10 cellular contexts compared by ENCODE assay signal in genomic region chr1:181936269-181936668, GRCh38.
DNase-seq lines count a peak whose midpoint lies in the region; ATAC-seq and TF ChIP-seq lines count a peak whose summit lies in the region.
"Had no signal": no experiment of that assay in that cellular context is flagged by ENCODE, and none has a peak within 500 bp of the region (broad histone marks: within the 10 kb centered on the region; RNA-seq: fewer than 3 reads in every experiment).

No MANE protein-coding gene starts in this region.

- CTCF ChIA-PET in activated CD8-positive, alpha-beta T cell treated with anti-CD3 and anti-CD28 coated beads for 36 hours (lab: Charles Lee), result interaction anchor here (0.6 to 1.8 kb wide), 12 partner anchors 9 to 748 kb away, joined by 3 to 12 read pairs (median 4); no protein-coding TSS in a partner anchor
- CTCF ChIA-PET in activated CD8-positive, alpha-beta T cell treated with anti-CD3 and anti-CD28 coated beads, Interleukin-2, amount 10 ng/mL, durations not matched to agents 7 days and 5 days (lab: Charles Lee), result interaction anchor here (0.8 to 5.1 kb wide), 13 partner anchors 9 to 541 kb away, joined by 3 to 45 read pairs (median 6); partner anchors contain the start of gene CACNA1E

- TF ChIP-seq EP300 in tibial nerve (IDR thresholded peaks at IDR 0.05), result no peak
- TF ChIP-seq EP300 in gastroesophageal sphincter (IDR thresholded peaks at IDR 0.05), result no peak
- TF ChIP-seq EP300 in sigmoid colon (IDR thresholded peaks at IDR 0.05), result no peak

- H3K9me3 ChIP-seq in tibial nerve (no peaks in the 10 kb centered on the region), gastroesophageal sphincter (no peaks in the 10 kb centered on the region), sigmoid colon (no peaks in the 10 kb centered on the region)

- peaks cover 5% of the 10 kb centered on the region for H3K4me1 Mint-ChIP-seq in activated CD8-positive, alpha-beta T cell treated with anti-CD3 and anti-CD28 coated beads for 36 hours (ENCODE audit: low read depth)
- H3K4me1 Mint-ChIP-seq in activated CD8-positive, alpha-beta T cell treated with anti-CD3 and anti-CD28 coated beads, Interleukin-2, amount 10 ng/mL, durations not matched to agents 7 days and 5 days (ENCODE audit: low read depth), result no peaks in the 10 kb centered on the region
- no peaks in the 10 kb centered on the region for H3K4me1 Mint-ChIP-seq in stimulated activated effector memory CD8-positive, alpha-beta T cell treated with anti-CD3 and anti-CD28 coated beads, Interleukin-12 subunit alpha, Interleukin-12 subunit beta, amount 100 ng/mL, for 72 hours

- H3K27me3 ChIP-seq in tibial nerve, result no peaks in the 10 kb centered on the region
- no peaks in the 10 kb centered on the region for H3K27me3 ChIP-seq in gastroesophageal sphincter
- H3K27me3 ChIP-seq in sigmoid colon, result no peaks in the 10 kb centered on the region

- H3K36me3 Mint-ChIP-seq in activated CD8-positive, alpha-beta T cell treated with anti-CD3 and anti-CD28 coated beads for 36 hours (ENCODE audit: low read depth), result no peaks in the 10 kb centered on the region
- no peaks in the 10 kb centered on the region for H3K36me3 Mint-ChIP-seq in activated CD8-positive, alpha-beta T cell treated with anti-CD3 and anti-CD28 coated beads, Interleukin-2, amount 10 ng/mL, durations not matched to agents 7 days and 5 days (ENCODE audit: low read depth)
- H3K36me3 Mint-ChIP-seq in stimulated activated effector memory CD8-positive, alpha-beta T cell treated with anti-CD3 and anti-CD28 coated beads, Interleukin-12 subunit alpha, Interleukin-12 subunit beta, amount 100 ng/mL, for 72 hours, result no peaks in the 10 kb centered on the region

- ATAC-seq in activated CD8-positive, alpha-beta T cell treated with anti-CD3 and anti-CD28 coated beads for 36 hours, result peak; percentile 76
- ATAC-seq in activated CD8-positive, alpha-beta T cell treated with anti-CD3 and anti-CD28 coated beads, Interleukin-2, amount 10 ng/mL, durations not matched to agents 7 days and 5 days, result no peak
- peak; percentile 34 for ATAC-seq in GM21529 (IDR thresholded peaks at IDR 0.05; ENCODE audit: unreplicated experiment)
- ATAC-seq in HG03139 (IDR thresholded peaks at IDR 0.05; ENCODE audit: unreplicated experiment), result peak; percentile 25
- ATAC-seq in stimulated activated effector memory CD8-positive, alpha-beta T cell treated with anti-CD3 and anti-CD28 coated beads, Interleukin-12 subunit alpha, Interleukin-12 subunit beta, amount 100 ng/mL, for 72 hours, result peak; percentile 77
- no peak for ATAC-seq in gastroesophageal sphincter

- WGBS in tibial nerve, 2 donors, result 94 to 95% methylated on average over 2 of the region's 2 CpGs
- 100% methylated on average over 2 of the region's 2 CpGs; no CpG with 5 or more reads in 1 of the 2 donors for WGBS in gastroesophageal sphincter (ENCODE audit: low coverage in 1 of 2), 2 donors
- WGBS in sigmoid colon, 2 donors, result 94 to 99% methylated on average over 2 of the region's 2 CpGs

- H3K27ac ChIP-seq in tibial nerve (no peak overlapping the region), gastroesophageal sphincter (no peak overlapping the region), sigmoid colon (no peak overlapping the region)
- H3K27ac ChIP-seq: SK-N-MC had no signal

- H3K36me3 ChIP-seq in tibial nerve (no peaks in the 10 kb centered on the region), gastroesophageal sphincter (no peaks in the 10 kb centered on the region), sigmoid colon (no peaks in the 10 kb centered on the region)

- H3K4me3 Mint-ChIP-seq in activated CD8-positive, alpha-beta T cell treated with anti-CD3 and anti-CD28 coated beads for 36 hours, result no peak overlapping the region
- no peak overlapping the region for H3K4me3 Mint-ChIP-seq in activated CD8-positive, alpha-beta T cell treated with anti-CD3 and anti-CD28 coated beads, Interleukin-2, amount 10 ng/mL, durations not matched to agents 7 days and 5 days
- no peak overlapping the region for H3K4me3 Mint-ChIP-seq in stimulated activated effector memory CD8-positive, alpha-beta T cell treated with anti-CD3 and anti-CD28 coated beads, Interleukin-12 subunit alpha, Interleukin-12 subunit beta, amount 100 ng/mL, for 72 hours

- DNase-seq in activated CD8-positive, alpha-beta T cell treated with anti-CD3 and anti-CD28 coated beads for 36 hours, result peak; percentile 48
- no peak for DNase-seq in activated CD8-positive, alpha-beta T cell treated with anti-CD3 and anti-CD28 coated beads, Interleukin-2, amount 10 ng/mL, durations not matched to agents 7 days and 5 days
- DNase-seq in stimulated activated effector memory CD8-positive, alpha-beta T cell treated with anti-CD3 and anti-CD28 coated beads, Interleukin-12 subunit alpha, Interleukin-12 subunit beta, amount 100 ng/mL, for 72 hours (ENCODE audit: low spot score in 2 of 2), result peak in 1 of 2 donors; percentile 51
- no peak for DNase-seq in tibial nerve (ENCODE audit: low spot score in 2 of 2)
- DNase-seq in sigmoid colon, result no peak
- DNase-seq: right cardiac atrium had no signal

- no peak overlapping the region for H3K27ac Mint-ChIP-seq in activated CD8-positive, alpha-beta T cell treated with anti-CD3 and anti-CD28 coated beads for 36 hours
- H3K27ac Mint-ChIP-seq in activated CD8-positive, alpha-beta T cell treated with anti-CD3 and anti-CD28 coated beads, Interleukin-2, amount 10 ng/mL, durations not matched to agents 7 days and 5 days, result no peak overlapping the region
- no peak overlapping the region for H3K27ac Mint-ChIP-seq in stimulated activated effector memory CD8-positive, alpha-beta T cell treated with anti-CD3 and anti-CD28 coated beads, Interleukin-12 subunit alpha, Interleukin-12 subunit beta, amount 100 ng/mL, for 72 hours

- intact Hi-C loops in activated CD8-positive, alpha-beta T cell treated with anti-CD3 and anti-CD28 coated beads for 36 hours (cut with micrococcal nuclease), result loop anchor here (5.0 kb wide), 1 partner anchor 459 kb away; no protein-coding TSS in a partner anchor
- intact Hi-C loops in sigmoid colon (cut with DNase I), result no loop called here

- H3K4me1 ChIP-seq in tibial nerve (no peaks in the 10 kb centered on the region), gastroesophageal sphincter (no peaks in the 10 kb centered on the region), sigmoid colon (no peaks in the 10 kb centered on the region)

- peaks cover 1% of the 10 kb centered on the region for H3K27me3 Mint-ChIP-seq in activated CD8-positive, alpha-beta T cell treated with anti-CD3 and anti-CD28 coated beads for 36 hours
- no peaks in the 10 kb centered on the region for H3K27me3 Mint-ChIP-seq in activated CD8-positive, alpha-beta T cell treated with anti-CD3 and anti-CD28 coated beads, Interleukin-2, amount 10 ng/mL, durations not matched to agents 7 days and 5 days (ENCODE audit: low read depth)

- TF ChIP-seq POLR2A in tibial nerve (IDR thresholded peaks at IDR 0.05) (no peak), gastroesophageal sphincter (IDR thresholded peaks at IDR 0.05) (no peak), sigmoid colon (IDR thresholded peaks at IDR 0.05) (no peak)

- TF ChIP-seq CTCF in activated CD8-positive, alpha-beta T cell treated with anti-CD3 and anti-CD28 coated beads for 36 hours (IDR thresholded peaks at IDR 0.05), result no peak
- no peak for TF ChIP-seq CTCF in tibial nerve (IDR thresholded peaks at IDR 0.05)
- TF ChIP-seq CTCF in gastroesophageal sphincter (IDR thresholded peaks at IDR 0.05), result no peak
- TF ChIP-seq CTCF in sigmoid colon (IDR thresholded peaks at IDR 0.05), result no peak

- H3K4me3 ChIP-seq in tibial nerve (no peak overlapping the region), gastroesophageal sphincter (no peak overlapping the region), sigmoid colon (no peak overlapping the region)
- H3K4me3 ChIP-seq: SK-N-MC had no signal

- POLR2A ChIA-PET in activated CD8-positive, alpha-beta T cell treated with anti-CD3 and anti-CD28 coated beads for 36 hours (lab: Charles Lee), result interaction anchor here (0.5 kb wide), 1 partner anchor 97 kb away, joined by 3 read pairs; no protein-coding TSS in a partner anchor
- POLR2A ChIA-PET in activated CD8-positive, alpha-beta T cell treated with anti-CD3 and anti-CD28 coated beads, Interleukin-2, amount 10 ng/mL, durations not matched to agents 7 days and 5 days (lab: Charles Lee), result no interaction called here

- H3K9me3 Mint-ChIP-seq in activated CD8-positive, alpha-beta T cell treated with anti-CD3 and anti-CD28 coated beads for 36 hours, result no peaks in the 10 kb centered on the region
- H3K9me3 Mint-ChIP-seq in activated CD8-positive, alpha-beta T cell treated with anti-CD3 and anti-CD28 coated beads, Interleukin-2, amount 10 ng/mL, durations not matched to agents 7 days and 5 days (ENCODE audit: insufficient read depth), result no peaks in the 10 kb centered on the region
- H3K9me3 Mint-ChIP-seq in stimulated activated effector memory CD8-positive, alpha-beta T cell treated with anti-CD3 and anti-CD28 coated beads, Interleukin-12 subunit alpha, Interleukin-12 subunit beta, amount 100 ng/mL, for 72 hours, result no peaks in the 10 kb centered on the region

Comparison
In these comparisons a context has a peak if more than half of its experiments do, and no peak if none do; other contexts are left out.
1. ATAC-seq: peak in activated CD8-positive, alpha-beta T cell treated with anti-CD3 and anti-CD28 coated beads for 36 hours (single experiment), GM21529 (single experiment), HG03139 (single experiment) and stimulated activated effector memory CD8-positive, alpha-beta T cell treated with anti-CD3 and anti-CD28 coated beads, Interleukin-12 subunit alpha, Interleukin-12 subunit beta, amount 100 ng/mL, for 72 hours (single experiment); none in activated CD8-positive, alpha-beta T cell treated with anti-CD3 and anti-CD28 coated beads, Interleukin-2, amount 10 ng/mL, durations not matched to agents 7 days and 5 days (single experiment) and gastroesophageal sphincter (single experiment).